1 cellular context compared by ENCODE assay signal in genomic region chr19:17888260-17888659, GRCh38.
TF ChIP-seq lines count a peak whose summit lies in the region.

No MANE protein-coding gene starts in this region.

TF ChIP-seq in HepG2, 621 proteins besides CTCF, POLR2A, EP300 and RAD21:
- TF ChIP-seq SAP130 (CRISPR knock-in tag; IDR thresholded peaks at IDR 0.05; ENCODE audit: low read depth) (peak; percentile 19; the same call in 1 of the 2 replicates), NR2F6 (IDR thresholded peaks at IDR 0.05) (peak; percentile 43; the same call in 1 of the 2 replicates), NR2F6 (CRISPR knock-in tag; IDR thresholded peaks at IDR 0.05) (peak; percentile 63; the same call in 1 of the 2 replicates), GLMP (CRISPR knock-in tag; IDR thresholded peaks at IDR 0.05; ENCODE audit: borderline replicate concordance) (no peak), PBX2 (CRISPR knock-in tag; IDR thresholded peaks at IDR 0.05) (peak; percentile 58; the same call in 1 of the 2 replicates), MIER2 (CRISPR knock-in tag; IDR thresholded peaks at IDR 0.05) (0 out of 2 replicates have a peak, but pooled peaks have one; percentile 58), GLI4 (CRISPR knock-in tag; IDR thresholded peaks at IDR 0.05; ENCODE audit: borderline replicate concordance) (no peak), FOXA3 (CRISPR knock-in tag; IDR thresholded peaks at IDR 0.05) (peak; percentile 39; the same call in 1 of the 2 replicates), SYNCRIP (IDR thresholded peaks at IDR 0.05; ENCODE audit: insufficient read depth, low read depth, low read length) (no peak), PLRG1 (conservative IDR thresholded peaks at IDR 0.05) (no peak), MEIS2 (CRISPR knock-in tag; IDR thresholded peaks at IDR 0.05) (peak; percentile 89; the same call in 1 of the 2 replicates), ZBTB40 (IDR thresholded peaks at IDR 0.05) (no peak), ZBTB40 (CRISPR knock-in tag; IDR thresholded peaks at IDR 0.05) (no peak), NR2F1 (CRISPR knock-in tag; IDR thresholded peaks at IDR 0.05) (0 out of 4 replicates have a peak, but pooled peaks of 1 of the 2 experiments have one; percentile 28), FOXA1 (IDR thresholded peaks at IDR 0.05) (no peak), FOXA1 (CRISPR knock-in tag; IDR thresholded peaks at IDR 0.05) (peak; percentile 77), TFAP4 (IDR thresholded peaks at IDR 0.05; ENCODE audit: borderline replicate concordance, low read depth) (peak; percentile 38; the same call in 1 of the 2 replicates), ZFP91 (CRISPR knock-in tag; IDR thresholded peaks at IDR 0.05; ENCODE audit: borderline replicate concordance) (no peak)
